26 cellular contexts compared by ENCODE assay signal in the genomic region with DNA sequence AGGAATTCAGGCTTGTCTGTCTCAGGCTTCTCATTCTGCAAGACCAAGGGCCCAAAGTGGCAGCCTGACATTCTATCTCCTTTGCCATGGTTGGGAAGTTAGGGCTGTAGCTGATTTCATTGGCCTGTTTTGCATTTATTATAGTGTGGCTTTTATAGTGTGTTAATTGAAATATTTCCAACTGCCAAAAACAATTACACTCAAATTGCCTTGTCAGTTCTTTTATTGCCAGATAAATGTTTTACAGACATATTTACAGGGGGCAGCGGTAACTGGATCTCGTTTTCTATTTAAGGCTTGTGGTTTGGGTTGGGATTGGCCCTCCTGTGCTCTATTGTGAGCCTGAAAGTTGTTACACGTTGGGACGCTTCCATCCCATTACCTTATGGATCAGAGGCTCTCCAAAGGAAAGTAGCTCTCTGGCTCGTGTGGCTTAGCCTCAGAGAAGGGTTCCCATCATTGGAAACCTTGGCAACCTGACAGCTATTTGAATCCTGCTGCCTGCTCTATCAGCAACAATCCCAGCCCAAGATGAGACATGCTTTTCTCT. TPM values are rescaled to one million over a fixed set of nuclear protein-coding genes. Genes with fewer than 3 reads are reported as not detected.
DNase-seq lines count a peak whose midpoint lies in the region; TF ChIP-seq lines count a peak whose summit lies in the region.
"Had no signal": no experiment of that assay in that cellular context is flagged by ENCODE, and none has a peak within 500 bp of the region (broad histone marks: within the 10 kb centered on the region; RNA-seq: fewer than 3 reads in every experiment).

No MANE protein-coding gene starts in this region.

- DNase-seq in NCI-H1105 treated with DMSO at 0.1 percent for 48 hours (lab: John Stamatoyannopoulos, UW): peak; percentile 14
- DNase-seq in NCI-H1105 (lab: John Stamatoyannopoulos, UW): no peak
- DNase-seq in NCI-H2107 (lab: John Stamatoyannopoulos, UW): peak; percentile 49
- peak; percentile 41 for DNase-seq in neural progenitor cell (ENCODE audit: low spot score)
- no peak for DNase-seq in RWPE1 (ENCODE audit: low spot score)
- no peak for DNase-seq in GM20000 (ENCODE audit: low spot score)
- no peak for DNase-seq in SW480 (ENCODE audit: low spot score)
- DNase-seq: 8988T; Calu3; CD8-positive, alpha-beta T cell; DMS53; GM23248; H9; MG63; NCI-H146; NCI-H2029; NK-92 treated with Interleukin-12 subunit alpha and Interleukin-12 subunit beta, amount 100 ng/mL, for 24 hours; T-helper 1 cell; T-helper 9 cell had no signal

- H3K4me1 ChIP-seq in neural progenitor cell: peaks cover 9% of the 10 kb centered on the region

- no peak overlapping the region for H2AFZ ChIP-seq in neural progenitor cell (replicated peaks)
- H2AFZ ChIP-seq: GM23248 had no signal

- no peaks in the 10 kb centered on the region for H3K36me3 Mint-ChIP-seq in brain
- H3K36me3 Mint-ChIP-seq in neural progenitor cell: no peaks in the 10 kb centered on the region
- H3K36me3 Mint-ChIP-seq: CD8-positive, alpha-beta T cell had no signal

- no peaks in the 10 kb centered on the region for H3K36me3 ChIP-seq in neural progenitor cell
- H3K36me3 ChIP-seq: BLaER1 treated with 17β-estradiol and CSF1 and Interleukin-3, amounts not matched to agents 10 nM and 100 nM; MG63 had no signal

- TF ChIP-seq CTCF in brain (conservative IDR thresholded peaks at IDR 0.05): no peak
- TF ChIP-seq CTCF in neural progenitor cell (IDR thresholded peaks at IDR 0.05): no peak
- no peak for TF ChIP-seq CTCF in RWPE1 (conservative IDR thresholded peaks at IDR 0.05; ENCODE audit: low read depth)
- TF ChIP-seq CTCF in GM20000 (IDR thresholded peaks at IDR 0.05; ENCODE audit: extremely low read depth, missing control alignments): no peak

- peaks cover 9% of the 10 kb centered on the region for H3K27me3 ChIP-seq in neural progenitor cell
- H3K27me3 ChIP-seq: BLaER1 treated with 17β-estradiol and CSF1 and Interleukin-3, amounts not matched to agents 10 nM and 100 nM; MG63 had no signal

- H3K4me3 ChIP-seq in neural progenitor cell: no peak overlapping the region
- H3K4me3 ChIP-seq: BLaER1 treated with 17β-estradiol and CSF1 and Interleukin-3, amounts not matched to agents 10 nM and 100 nM; GM23248; K562; MG63 had no signal

- H3K27me3 Mint-ChIP-seq in brain (no peaks in the 10 kb centered on the region), neural progenitor cell (ENCODE audit: insufficient read depth, low read depth) (peaks cover 2% of the 10 kb centered on the region)

- CTCF ChIA-PET in RWPE1 (lab: Yijun Ruan, JAX): interaction anchor here (0.6 to 1.1 kb wide), 2 partner anchors 112 to 892 kb away, joined by 3 to 5 read pairs; no protein-coding TSS in a partner anchor

- no peaks in the 10 kb centered on the region for H3K9me3 Mint-ChIP-seq in brain
- no peaks in the 10 kb centered on the region for H3K9me3 Mint-ChIP-seq in neural progenitor cell
- H3K9me3 Mint-ChIP-seq: CD8-positive, alpha-beta T cell had no signal

- H4K20me1 ChIP-seq in neural progenitor cell (ENCODE audit: low read depth): no peaks in the 10 kb centered on the region
- H4K20me1 ChIP-seq: BLaER1 treated with 17β-estradiol and CSF1 and Interleukin-3, amounts not matched to agents 10 nM and 100 nM had no signal

- H3F3A ChIP-seq in neural progenitor cell (ENCODE audit: low read depth): peaks cover 3% of the 10 kb centered on the region

- peak overlapping the region; percentile 10 to 80 (median 65) for H3K27ac Mint-ChIP-seq in brain
- peak overlapping the region; percentile 75 for H3K27ac Mint-ChIP-seq in neural progenitor cell
- H3K27ac Mint-ChIP-seq: CD8-positive, alpha-beta T cell had no signal

- H3K79me2 ChIP-seq in neural progenitor cell (ENCODE audit: low read depth): no peaks in the 10 kb centered on the region

- POLR2A ChIA-PET in RWPE1 (lab: Yijun Ruan, JAX; ENCODE audit: low non-redundant PET): no interaction called here

- H3K9me3 ChIP-seq in neural progenitor cell (ENCODE audit: low read depth): no peaks in the 10 kb centered on the region
- H3K9me3 ChIP-seq: BLaER1 treated with 17β-estradiol and CSF1 and Interleukin-3, amounts not matched to agents 10 nM and 100 nM; MG63 had no signal

- no peak overlapping the region for H3K4me2 ChIP-seq in neural progenitor cell
- H3K4me2 ChIP-seq: BLaER1 treated with 17β-estradiol and CSF1 and Interleukin-3, amounts not matched to agents 10 nM and 100 nM had no signal

- H3K9ac ChIP-seq in neural progenitor cell: no peak overlapping the region
- H3K9ac ChIP-seq: BLaER1 treated with 17β-estradiol and CSF1 and Interleukin-3, amounts not matched to agents 10 nM and 100 nM; GM23248 had no signal

- H3K4me3 Mint-ChIP-seq in brain: peak overlapping the region in 1 of 5 experiments; percentile 47
- H3K4me3 Mint-ChIP-seq in neural progenitor cell: peak overlapping the region; percentile 38
- H3K4me3 Mint-ChIP-seq: CD8-positive, alpha-beta T cell; H9 had no signal

- no peak overlapping the region for H3K27ac ChIP-seq in neural progenitor cell
- no peak overlapping the region for H3K27ac ChIP-seq in RWPE1
- H3K27ac ChIP-seq: BLaER1 treated with 17β-estradiol and CSF1 and Interleukin-3, amounts not matched to agents 10 nM and 100 nM; GM23248; HL-60 had no signal

- peaks cover 22% of the 10 kb centered on the region for H3K4me1 Mint-ChIP-seq in brain
- H3K4me1 Mint-ChIP-seq in neural progenitor cell: peaks cover 17% of the 10 kb centered on the region
- H3K4me1 Mint-ChIP-seq: H9 had no signal

RNA-seq across cellular contexts. Expression of a gene that starts 20.8 kb away (rescaled TPM):
- polyA plus RNA-seq in brain (ENCODE audit: insufficient read depth, low read depth, low replicate concordance): 1.7 TPM
- total RNA-seq in neural progenitor cell (ENCODE audit: low replicate concordance): 0.52 and 1.3 TPM in 2 replicates
- total RNA-seq: Calu3; CD8-positive, alpha-beta T cell; GM23248; HepG2; HT-29; K562; LHCN-M2 had no signal
- polyA plus RNA-seq: GM23248, HepG2 had no signal

RNA-seq across cellular contexts. Expression of a gene that starts 21.0 kb away (rescaled TPM):
- 42.7 TPM for polyA plus RNA-seq in brain (ENCODE audit: insufficient read depth, low read depth, low replicate concordance)
- 4.2 and 6.5 TPM in 2 replicates for total RNA-seq in neural progenitor cell (ENCODE audit: low replicate concordance)

RNA-seq across cellular contexts. Expression of a gene that starts 43.4 kb away (rescaled TPM):
- 211 TPM for polyA plus RNA-seq in brain (ENCODE audit: insufficient read depth, low read depth, low replicate concordance)
- total RNA-seq in neural progenitor cell (ENCODE audit: low replicate concordance): 4.4 and 21.3 TPM in 2 replicates
- total RNA-seq: Calu3; CD8-positive, alpha-beta T cell; GM23248 had no signal
- polyA plus RNA-seq: GM23248, K562 had no signal

Comparison
In these comparisons a context has a peak if more than half of its experiments do, and no peak if none do; other contexts are left out.
1. DNase-seq: peak in NCI-H1105 treated with DMSO at 0.1 percent for 48 hours (single experiment), NCI-H2107 (single experiment) and neural progenitor cell (single experiment); none in NCI-H1105 (single experiment), RWPE1 (single experiment), GM20000 (single experiment) and SW480 (single experiment).